Comparison of ENCODE assay signal across 9 cellular contexts in the genomic region with DNA sequence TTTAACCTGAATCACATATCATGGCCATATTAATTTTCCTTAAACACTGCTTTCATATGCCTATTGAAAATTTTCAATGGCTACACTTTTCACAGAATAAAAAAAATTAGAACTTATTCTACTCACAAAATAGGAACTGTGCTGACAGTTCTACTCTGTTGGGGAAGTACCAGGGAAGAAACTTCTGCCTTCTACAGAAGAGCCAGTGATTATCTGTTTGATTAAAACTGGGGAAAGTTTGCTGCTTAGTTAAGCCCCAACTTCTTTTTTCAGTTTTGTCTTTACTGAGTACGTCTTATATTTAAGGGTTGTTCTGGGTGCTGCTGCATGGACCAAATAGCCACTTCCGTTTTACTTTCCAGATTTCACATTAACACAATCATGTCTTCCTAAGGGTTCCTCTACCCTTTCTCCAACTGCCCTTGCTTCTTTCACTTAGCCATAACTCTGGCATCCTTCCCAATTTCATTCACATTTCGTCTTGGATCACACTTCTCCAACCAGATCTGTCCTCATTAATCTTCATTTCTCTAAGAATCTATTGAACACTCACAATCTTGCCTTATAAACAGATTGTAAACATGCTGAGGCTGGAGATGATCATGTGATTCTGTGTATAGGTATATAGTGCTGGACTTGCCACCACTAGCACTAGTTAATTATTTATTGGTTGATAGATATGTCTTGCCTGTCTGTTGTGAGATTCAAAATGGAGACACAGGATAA. TPM values are rescaled to one million over a fixed set of nuclear protein-coding genes. Genes with fewer than 3 reads are reported as not detected.
DNase-seq lines count a peak whose midpoint lies in the region; ATAC-seq and TF ChIP-seq lines count a peak whose summit lies in the region.
"Had no signal": no experiment of that assay in that cellular context is flagged by ENCODE, and none has a peak within 500 bp of the region (broad histone marks: within the 10 kb centered on the region; RNA-seq: fewer than 3 reads in every experiment).

No MANE protein-coding gene starts in this region.

- TF ChIP-seq CTCF in GM23338 (conservative IDR thresholded peaks at IDR 0.05; ENCODE audit: low read depth in 2 of 2), result no peak
- no peak for TF ChIP-seq CTCF in H9 (conservative IDR thresholded peaks at IDR 0.05)

- H3K4me1 Mint-ChIP-seq in stimulated activated naive CD8-positive, alpha-beta T cell treated with anti-CD3 and anti-CD28 coated beads, Interleukin-15, Interleukin-2, amounts not matched to agents 100 ng/mL and 50 ng/mL, for 24 hours (ENCODE audit: low read depth), result peaks cover 41% of the 10 kb centered on the region
- H3K4me1 Mint-ChIP-seq in activated naive CD8-positive, alpha-beta T cell treated with anti-CD3 and anti-CD28 coated beads, Interleukin-2, amount 10 ng/mL, durations not matched to agents 7 days and 5 days, result peaks cover 25% of the 10 kb centered on the region
- H3K4me1 Mint-ChIP-seq in GM23338 (peaks cover 11% of the 10 kb centered on the region; the same call in 2 of the 3 replicates), H9 (peaks cover 5% of the 10 kb centered on the region in 2 experiments)

- ATAC-seq in stimulated activated naive CD8-positive, alpha-beta T cell treated with anti-CD3 and anti-CD28 coated beads, Interleukin-15, Interleukin-2, amounts not matched to agents 100 U/mL and 50 U/mL, for 24 hours, result no peak
- ATAC-seq in HG03060 (IDR thresholded peaks at IDR 0.05; ENCODE audit: low read depth, unreplicated experiment) (peak; percentile 18), GM21515 (IDR thresholded peaks at IDR 0.05; ENCODE audit: unreplicated experiment) (no peak), GM23338 (no peak), GM18867 (IDR thresholded peaks at IDR 0.05; ENCODE audit: unreplicated experiment) (no peak)
- ATAC-seq in activated naive CD8-positive, alpha-beta T cell treated with anti-CD3 and anti-CD28 coated beads, Interleukin-2, amount 10 ng/mL, durations not matched to agents 7 days and 5 days (ENCODE audit: low read depth), result no peak

- H3K36me3 Mint-ChIP-seq in stimulated activated naive CD8-positive, alpha-beta T cell treated with anti-CD3 and anti-CD28 coated beads, Interleukin-15, Interleukin-2, amounts not matched to agents 100 ng/mL and 50 ng/mL, for 24 hours (ENCODE audit: low read depth), result no peaks in the 10 kb centered on the region
- no peaks in the 10 kb centered on the region for H3K36me3 Mint-ChIP-seq in activated naive CD8-positive, alpha-beta T cell treated with anti-CD3 and anti-CD28 coated beads, Interleukin-2, amount 10 ng/mL, durations not matched to agents 7 days and 5 days
- peaks cover 14% of the 10 kb centered on the region for H3K36me3 Mint-ChIP-seq in GM23338 (ENCODE audit: low read depth)
- H3K36me3 Mint-ChIP-seq in H9 (ENCODE audit: insufficient read depth in 1 of 3, low read depth in 3 of 3), result peaks cover 6 to 11% (median 10%) of the 10 kb centered on the region in 3 experiments

- no peak overlapping the region for H2BK20ac ChIP-seq in H9 (ENCODE audit: low read depth, low read length, poor library complexity, severe bottlenecking)

- H3K4me1 ChIP-seq in GM23338 (ENCODE audit: insufficient read depth), result peaks cover 6% of the 10 kb centered on the region; the same call in 1 of the 2 replicates
- no peaks in the 10 kb centered on the region for H3K4me1 ChIP-seq in H9 (ENCODE audit: insufficient read depth, low read length)

- H3K27me3 ChIP-seq in GM23338 (ENCODE audit: insufficient read depth), result no peaks in the 10 kb centered on the region
- H3K27me3 ChIP-seq in H9 (ENCODE audit: insufficient read depth, low read length), result no peaks in the 10 kb centered on the region

- H3K9me2 ChIP-seq in GM23338 (ENCODE audit: insufficient read depth), result peaks cover 4% of the 10 kb centered on the region; the same call in 1 of the 2 replicates

- H3K27ac ChIP-seq in GM23338 (ENCODE audit: low read depth) (no peak overlapping the region), H9 (ENCODE audit: insufficient read length, low read depth, low read length) (no peak overlapping the region)

- DNase-seq in stimulated activated naive CD8-positive, alpha-beta T cell treated with anti-CD3 and anti-CD28 coated beads, Interleukin-15, Interleukin-2, amounts not matched to agents 100 U/mL and 50 U/mL, for 24 hours, result no peak
- no peak for DNase-seq in activated naive CD8-positive, alpha-beta T cell treated with anti-CD3 and anti-CD28 coated beads, Interleukin-2, amount 10 ng/mL, durations not matched to agents 7 days and 5 days
- DNase-seq in GM23338 (ENCODE audit: low spot score) (no peak), H9 (no peak)
- DNase-seq: activated CD4-positive, CD25-positive, alpha-beta regulatory T cell had no signal

- H4K91ac ChIP-seq in H9 (ENCODE audit: insufficient read length, low read depth, low read length), result no peak overlapping the region

- H3K9me3 Mint-ChIP-seq in stimulated activated naive CD8-positive, alpha-beta T cell treated with anti-CD3 and anti-CD28 coated beads, Interleukin-15, Interleukin-2, amounts not matched to agents 100 ng/mL and 50 ng/mL, for 24 hours, result no peaks in the 10 kb centered on the region
- peaks cover 1% of the 10 kb centered on the region for H3K9me3 Mint-ChIP-seq in activated naive CD8-positive, alpha-beta T cell treated with anti-CD3 and anti-CD28 coated beads, Interleukin-2, amount 10 ng/mL, durations not matched to agents 7 days and 5 days
- H3K9me3 Mint-ChIP-seq in GM23338 (peaks cover 31% of the 10 kb centered on the region), H9 (peaks cover 9 to 25% of the 10 kb centered on the region in 2 experiments; a peak in 4 of 5 replicates)

- H2BK5ac ChIP-seq in H9 (ENCODE audit: insufficient read length, low read length), result no peak overlapping the region

- H3K27ac Mint-ChIP-seq in stimulated activated naive CD8-positive, alpha-beta T cell treated with anti-CD3 and anti-CD28 coated beads, Interleukin-15, Interleukin-2, amounts not matched to agents 100 ng/mL and 50 ng/mL, for 24 hours, result peak overlapping the region; percentile 72
- H3K27ac Mint-ChIP-seq in activated naive CD8-positive, alpha-beta T cell treated with anti-CD3 and anti-CD28 coated beads, Interleukin-2, amount 10 ng/mL, durations not matched to agents 7 days and 5 days, result peak overlapping the region; percentile 66
- H3K27ac Mint-ChIP-seq in GM23338 (no peak overlapping the region), H9 (no peak overlapping the region)

- H3K4me3 ChIP-seq in GM23338, result no peak overlapping the region

- H3K4me2 ChIP-seq in GM23338, result no peak overlapping the region
- no peak overlapping the region for H3K4me2 ChIP-seq in H9 (ENCODE audit: insufficient read depth, insufficient read length, low read length)

- H2AK5ac ChIP-seq in H9 (ENCODE audit: insufficient read length, low read length), result no peak overlapping the region

- H3K79me2 ChIP-seq in GM23338 (replicated peaks; ENCODE audit: insufficient read depth), result peaks cover 21% of the 10 kb centered on the region
- no peaks in the 10 kb centered on the region for H3K79me2 ChIP-seq in H9 (ENCODE audit: insufficient read depth, low read length)

- no peaks in the 10 kb centered on the region for H3F3A ChIP-seq in GM23338 (replicated peaks; ENCODE audit: low read depth)

- H3K9me3 ChIP-seq in H9 (ENCODE audit: control insufficient read depth, low read depth, low read length), result no peaks in the 10 kb centered on the region

- no CpG with 5 or more reads among the region's 3 CpGs for WGBS in H9 (ENCODE audit: extremely low coverage, insufficient read length, low lambda C conversion rate)

- no peaks in the 10 kb centered on the region for H3K79me1 ChIP-seq in H9 (ENCODE audit: insufficient read depth, low read depth, low read length, poor library complexity, severe bottlenecking)

- no peak overlapping the region for H3T11ph ChIP-seq in H9 (ENCODE audit: low read length)

- no peak overlapping the region for H3K4ac ChIP-seq in H9 (ENCODE audit: low read depth, low read length)

- no peak overlapping the region for H3K23ac ChIP-seq in H9 (ENCODE audit: insufficient read length, low read depth, low read length)

- H3K4me3 Mint-ChIP-seq in stimulated activated naive CD8-positive, alpha-beta T cell treated with anti-CD3 and anti-CD28 coated beads, Interleukin-15, Interleukin-2, amounts not matched to agents 100 ng/mL and 50 ng/mL, for 24 hours, result peak overlapping the region; percentile 94
- H3K4me3 Mint-ChIP-seq in activated naive CD8-positive, alpha-beta T cell treated with anti-CD3 and anti-CD28 coated beads, Interleukin-2, amount 10 ng/mL, durations not matched to agents 7 days and 5 days, result no peak overlapping the region
- H3K4me3 Mint-ChIP-seq in GM23338 (no peak overlapping the region), H9 (no peak overlapping the region)

- peaks cover 13% of the 10 kb centered on the region for H3K27me3 Mint-ChIP-seq in stimulated activated naive CD8-positive, alpha-beta T cell treated with anti-CD3 and anti-CD28 coated beads, Interleukin-15, Interleukin-2, amounts not matched to agents 100 ng/mL and 50 ng/mL, for 24 hours
- peaks cover 2% of the 10 kb centered on the region for H3K27me3 Mint-ChIP-seq in activated naive CD8-positive, alpha-beta T cell treated with anti-CD3 and anti-CD28 coated beads, Interleukin-2, amount 10 ng/mL, durations not matched to agents 7 days and 5 days
- H3K27me3 Mint-ChIP-seq in GM23338 (ENCODE audit: insufficient read depth, low read depth, poor library complexity) (peaks cover 4% of the 10 kb centered on the region), H9 (ENCODE audit: low read depth) (no peaks in the 10 kb centered on the region; the same call in 1 of the 2 replicates)

- no peaks in the 10 kb centered on the region; the same call in 1 of the 2 replicates for H3K36me3 ChIP-seq in GM23338 (ENCODE audit: insufficient read depth)

- peaks cover 7% of the 10 kb centered on the region for H4K20me1 ChIP-seq in GM23338 (replicated peaks; ENCODE audit: insufficient read depth)
- H4K20me1 ChIP-seq in H9 (ENCODE audit: control insufficient read depth, insufficient read depth, insufficient read length), result no peaks in the 10 kb centered on the region

- H2BK120ac ChIP-seq in H9 (ENCODE audit: low read depth, low read length, poor library complexity, severe bottlenecking), result no peak overlapping the region

- H3K14ac ChIP-seq in H9 (ENCODE audit: insufficient read depth, low read length), result no peak overlapping the region

- no peak overlapping the region for H4K8ac ChIP-seq in H9 (replicated peaks; ENCODE audit: insufficient read length, low read depth, low read length)

- POLR2A ChIA-PET in activated naive CD8-positive, alpha-beta T cell treated with anti-CD3 and anti-CD28 coated beads, Interleukin-2, amount 10 ng/mL, durations not matched to agents 7 days and 5 days (lab: Charles Lee), result no interaction called here

- no peak overlapping the region for H2BK12ac ChIP-seq in H9 (ENCODE audit: insufficient read length, low read depth, low read length)

- H3K23me2 ChIP-seq in H9 (ENCODE audit: insufficient read length, low read depth, low read length, poor library complexity, severe bottlenecking), result peaks cover 6% of the 10 kb centered on the region

- H2BK15ac ChIP-seq in H9 (ENCODE audit: low read depth, low read length), result no peak overlapping the region

- H3K18ac ChIP-seq in H9 (ENCODE audit: insufficient read length, low read depth, low read length), result no peak overlapping the region

- H4K5ac ChIP-seq in H9 (ENCODE audit: insufficient read length, low read depth, low read length), result no peak overlapping the region

- H2AFZ ChIP-seq in GM23338, result no peak overlapping the region
- no peak overlapping the region for H2AFZ ChIP-seq in H9 (ENCODE audit: low read length)

- H3K9ac ChIP-seq in H9 (ENCODE audit: extremely low read depth, insufficient read length, low read length), result no peak overlapping the region

- H3K56ac ChIP-seq in H9 (ENCODE audit: insufficient read length, low read depth, low read length), result no peak overlapping the region

RNA-seq across cellular contexts. Expression of gene SEL1L, which starts 1.9 kb away (rescaled TPM):
- 10 to 100 TPM; 53.5 to 56.5 TPM for total RNA-seq in activated naive CD8-positive, alpha-beta T cell treated with anti-CD3 and anti-CD28 coated beads, Interleukin-2, amount 10 ng/mL, durations not matched to agents 7 days and 5 days
- total RNA-seq in GM23338 (2014; rRNA removed; shearing (Covaris generic)), result 19.3 and 20.6 TPM in 2 replicates
- polyA plus RNA-seq in GM23338 (2016; fragmentation: Nextera tagmentation; extraction: Ambion mirVana), result 22.6 and 22.8 TPM in 2 replicates
- 27.5 and 29.3 TPM in 2 replicates for total RNA-seq in H9 (2021)

Comparison
In these comparisons a context has a peak if more than half of its experiments do, and no peak if none do; other contexts are left out.
1. H3K27ac Mint-ChIP-seq: peak in stimulated activated naive CD8-positive, alpha-beta T cell treated with anti-CD3 and anti-CD28 coated beads, Interleukin-15, Interleukin-2, amounts not matched to agents 100 ng/mL and 50 ng/mL, for 24 hours (single experiment) and activated naive CD8-positive, alpha-beta T cell treated with anti-CD3 and anti-CD28 coated beads, Interleukin-2, amount 10 ng/mL, durations not matched to agents 7 days and 5 days (single experiment); none in GM23338 (single experiment) and H9 (0 of 3).